8 cellular contexts compared by ENCODE assay signal in genomic region chr1:55284856-55285255, GRCh38.
A peak's percentile ranks its signal among the peaks of the same experiment; 100 is the strongest.
DNase-seq lines count a peak whose midpoint lies in the region; TF ChIP-seq lines count a peak whose summit lies in the region.

No MANE protein-coding gene starts in this region.

- no peaks in the 10 kb centered on the region for H3K79me2 ChIP-seq in SK-N-SH (ENCODE audit: insufficient read depth)

- peak; percentile 50 for DNase-seq in Daoy (ENCODE audit: low read depth)
- DNase-seq in SK-N-SH, result peak; percentile 36
- peak; percentile 24 for DNase-seq in germinal center (ENCODE audit: low spot score)
- DNase-seq in retina, result peak; percentile 52
- no peak for DNase-seq in effector memory CD4-positive, alpha-beta T cell
- DNase-seq in islet precursor cell, result no peak
- no peak for DNase-seq in OCI-M2 (lab: John Stamatoyannopoulos, UW; ENCODE audit: unreplicated experiment)

- POLR2A ChIA-PET in SK-N-SH (lab: Yijun Ruan, JAX), result no interaction called here

- H2AFZ ChIP-seq in SK-N-SH (ENCODE audit: low read depth), result peak overlapping the region; percentile 21; the same call in 1 of the 2 replicates

- H3K27ac ChIP-seq in SK-N-SH (ENCODE audit: low read depth in 2 of 2, low read length in 1 of 2), result peak overlapping the region in 1 of 2 experiments; percentile 82; a peak in 2 of 4 replicates
- no peak overlapping the region for H3K27ac ChIP-seq in effector memory CD4-positive, alpha-beta T cell (ENCODE audit: insufficient read depth, low read length, poor library complexity, severe bottlenecking)

- CTCF ChIA-PET in SK-N-SH (lab: Yijun Ruan, JAX), result interaction anchor here (0.6 to 5.5 kb wide), 25 partner anchors 7 to 1534 kb away, joined by 3 to 70 read pairs (median 4); partner anchors contain the start of genes FYB2 and PLPP3

- H3K9ac ChIP-seq in SK-N-SH, result no peak overlapping the region

- peak; percentile 78 for TF ChIP-seq CTCF in SK-N-SH (IDR thresholded peaks at IDR 0.05)

- no peak overlapping the region for H3K4me3 ChIP-seq in SK-N-SH (ENCODE audit: low read depth in 2 of 2, low read length in 1 of 2)
- no peak overlapping the region for H3K4me3 ChIP-seq in effector memory CD4-positive, alpha-beta T cell (ENCODE audit: insufficient read depth, low read depth, low read length, poor library complexity, severe bottlenecking)

- peak; percentile 67 for TF ChIP-seq RAD21 in Ishikawa (IDR thresholded peaks at IDR 0.05; ENCODE audit: low read depth)
- peak; percentile 84 for TF ChIP-seq RAD21 in SK-N-SH (IDR thresholded peaks at IDR 0.05; ENCODE audit: low read length)

- peaks cover 3 to 4% of the 10 kb centered on the region in 2 experiments; a peak in 3 of 4 replicates for H3K4me1 ChIP-seq in SK-N-SH (ENCODE audit: control insufficient read depth in 1 of 2, insufficient read depth in 2 of 2, low read depth in 1 of 2, low read length in 1 of 2)
- H3K4me1 ChIP-seq in effector memory CD4-positive, alpha-beta T cell (ENCODE audit: control insufficient read depth, insufficient read depth, low read length, poor library complexity, severe bottlenecking), result no peaks in the 10 kb centered on the region

- H3K9me3 ChIP-seq in SK-N-SH, result no peaks in the 10 kb centered on the region
- no peaks in the 10 kb centered on the region for H3K9me3 ChIP-seq in effector memory CD4-positive, alpha-beta T cell (ENCODE audit: control insufficient read depth, low read length)

- no peaks in the 10 kb centered on the region for H3K36me3 ChIP-seq in SK-N-SH (replicated peaks in 1 of 2; ENCODE audit: control insufficient read depth in 1 of 2, insufficient read depth in 2 of 2, low read length in 1 of 2)
- no peaks in the 10 kb centered on the region for H3K36me3 ChIP-seq in effector memory CD4-positive, alpha-beta T cell (ENCODE audit: control insufficient read depth, insufficient read depth, low read length)

- H4K20me1 ChIP-seq in SK-N-SH (ENCODE audit: insufficient read depth), result no peaks in the 10 kb centered on the region

- 42% methylated on average over 4 of the region's 4 CpGs for WGBS in SK-N-SH (ENCODE audit: low lambda C conversion rate)

- no peaks in the 10 kb centered on the region for H3K27me3 ChIP-seq in SK-N-SH (ENCODE audit: insufficient read depth)
- H3K27me3 ChIP-seq in effector memory CD4-positive, alpha-beta T cell (replicated peaks; ENCODE audit: control insufficient read depth, insufficient read depth, low read length, poor library complexity, severe bottlenecking), result no peaks in the 10 kb centered on the region

- H3K4me2 ChIP-seq in SK-N-SH, result no peak overlapping the region

- H3F3A ChIP-seq in SK-N-SH (replicated peaks; ENCODE audit: insufficient read depth), result no peaks in the 10 kb centered on the region

- TF ChIP-seq EP300 in Ishikawa (IDR thresholded peaks at IDR 0.05; ENCODE audit: borderline replicate concordance) (no peak), SK-N-SH (IDR thresholded peaks at IDR 0.05; ENCODE audit: borderline replicate concordance in 1 of 2, low read depth in 1 of 2, low read length in 1 of 2) (0 out of 4 replicates have a peak, but pooled peaks of 1 of the 2 experiments have one; percentile 29)

- H3K9me2 ChIP-seq in SK-N-SH, result no peaks in the 10 kb centered on the region

TF ChIP-seq in Ishikawa, 13 proteins besides CTCF, POLR2A, EP300 and RAD21:
- TF ChIP-seq NFIC (IDR thresholded peaks at IDR 0.05), result no peak
- no peak for TF ChIP-seq TCF12 (IDR thresholded peaks at IDR 0.05; ENCODE audit: low read depth)
- TF ChIP-seq FOXM1 (IDR thresholded peaks at IDR 0.05; ENCODE audit: borderline replicate concordance, low read depth), result no peak
- no peak for TF ChIP-seq TAF1 (IDR thresholded peaks at IDR 0.05; ENCODE audit: low read depth)
- TF ChIP-seq CREB1 (IDR thresholded peaks at IDR 0.05; ENCODE audit: low read depth), result no peak

TF ChIP-seq in SK-N-SH, 30 proteins besides CTCF, POLR2A, EP300 and RAD21:
- TF ChIP-seq TAF1 (IDR thresholded peaks at IDR 0.05; ENCODE audit: borderline replicate concordance, low read depth, low read length) (no peak), POLR2AphosphoS5 (IDR thresholded peaks at IDR 0.05; ENCODE audit: low read depth, low read length) (no peak), SMC3 (IDR thresholded peaks at IDR 0.05; ENCODE audit: low read depth, low read length) (peak; percentile 67), FOSL2 (IDR thresholded peaks at IDR 0.05; ENCODE audit: borderline replicate concordance, low read depth) (no peak), MXI1 (IDR thresholded peaks at IDR 0.05; ENCODE audit: low read depth, low read length) (no peak)

Comparison
In these comparisons a context has a peak if more than half of its experiments do, and no peak if none do; other contexts are left out.
1. DNase-seq: peak in Daoy (single experiment), SK-N-SH (single experiment), germinal center (single experiment) and retina (single experiment); none in effector memory CD4-positive, alpha-beta T cell (0 of 3), islet precursor cell (single experiment) and OCI-M2 (single experiment).